In the genomic region with DNA sequence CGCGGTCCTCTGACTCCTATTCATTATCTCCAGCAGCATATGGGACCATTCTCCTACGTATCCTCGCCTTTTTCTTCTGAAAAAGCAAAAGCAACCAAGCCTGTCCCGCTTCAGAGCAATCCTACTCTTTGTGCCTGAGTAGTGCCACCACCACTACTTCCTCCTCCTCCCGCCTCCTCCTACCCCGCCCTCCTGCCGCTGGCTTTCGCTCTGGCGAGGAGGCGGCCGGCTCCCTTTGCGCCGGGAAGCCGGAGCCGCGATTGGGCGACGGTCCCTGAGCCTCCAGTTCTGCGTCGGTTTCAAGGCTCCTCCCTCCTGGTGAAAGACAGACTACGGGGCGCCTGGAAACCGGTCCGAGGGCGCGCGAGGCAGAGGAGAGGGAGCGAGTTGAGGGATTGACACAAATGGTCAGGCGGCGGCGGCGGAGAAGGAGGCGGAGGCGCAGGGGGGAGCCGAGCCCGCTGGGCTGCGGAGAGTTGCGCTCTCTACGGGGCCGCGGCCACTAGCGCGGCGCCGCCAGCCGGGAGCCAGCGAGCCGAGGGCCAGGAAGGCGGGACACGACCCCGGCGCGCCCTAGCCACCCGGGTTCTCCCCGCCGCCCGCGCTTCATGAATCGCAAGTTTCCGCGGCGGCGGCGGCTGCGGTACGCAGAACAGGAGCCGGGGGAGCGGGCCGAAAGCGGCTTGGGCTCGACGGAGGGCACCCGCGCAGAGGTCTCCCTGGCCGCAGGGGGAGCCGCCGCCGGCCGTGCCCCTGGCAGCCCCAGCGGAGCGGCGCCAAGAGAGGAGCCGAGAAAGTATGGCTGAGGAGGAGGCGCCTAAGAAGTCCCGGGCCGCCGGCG, we compare ENCODE assay signal across 1 cellular context.
TF ChIP-seq lines count a peak whose summit lies in the region.

A gene (plus strand): TSS at position 351 of the 841 bp plus-strand sequence. CDS start 448 bp downstream, at position 799.

TF ChIP-seq in HepG2, 621 proteins besides CTCF, POLR2A, EP300 and RAD21 (continued from another document and continues in another):
- TF ChIP-seq, protein P1, sequence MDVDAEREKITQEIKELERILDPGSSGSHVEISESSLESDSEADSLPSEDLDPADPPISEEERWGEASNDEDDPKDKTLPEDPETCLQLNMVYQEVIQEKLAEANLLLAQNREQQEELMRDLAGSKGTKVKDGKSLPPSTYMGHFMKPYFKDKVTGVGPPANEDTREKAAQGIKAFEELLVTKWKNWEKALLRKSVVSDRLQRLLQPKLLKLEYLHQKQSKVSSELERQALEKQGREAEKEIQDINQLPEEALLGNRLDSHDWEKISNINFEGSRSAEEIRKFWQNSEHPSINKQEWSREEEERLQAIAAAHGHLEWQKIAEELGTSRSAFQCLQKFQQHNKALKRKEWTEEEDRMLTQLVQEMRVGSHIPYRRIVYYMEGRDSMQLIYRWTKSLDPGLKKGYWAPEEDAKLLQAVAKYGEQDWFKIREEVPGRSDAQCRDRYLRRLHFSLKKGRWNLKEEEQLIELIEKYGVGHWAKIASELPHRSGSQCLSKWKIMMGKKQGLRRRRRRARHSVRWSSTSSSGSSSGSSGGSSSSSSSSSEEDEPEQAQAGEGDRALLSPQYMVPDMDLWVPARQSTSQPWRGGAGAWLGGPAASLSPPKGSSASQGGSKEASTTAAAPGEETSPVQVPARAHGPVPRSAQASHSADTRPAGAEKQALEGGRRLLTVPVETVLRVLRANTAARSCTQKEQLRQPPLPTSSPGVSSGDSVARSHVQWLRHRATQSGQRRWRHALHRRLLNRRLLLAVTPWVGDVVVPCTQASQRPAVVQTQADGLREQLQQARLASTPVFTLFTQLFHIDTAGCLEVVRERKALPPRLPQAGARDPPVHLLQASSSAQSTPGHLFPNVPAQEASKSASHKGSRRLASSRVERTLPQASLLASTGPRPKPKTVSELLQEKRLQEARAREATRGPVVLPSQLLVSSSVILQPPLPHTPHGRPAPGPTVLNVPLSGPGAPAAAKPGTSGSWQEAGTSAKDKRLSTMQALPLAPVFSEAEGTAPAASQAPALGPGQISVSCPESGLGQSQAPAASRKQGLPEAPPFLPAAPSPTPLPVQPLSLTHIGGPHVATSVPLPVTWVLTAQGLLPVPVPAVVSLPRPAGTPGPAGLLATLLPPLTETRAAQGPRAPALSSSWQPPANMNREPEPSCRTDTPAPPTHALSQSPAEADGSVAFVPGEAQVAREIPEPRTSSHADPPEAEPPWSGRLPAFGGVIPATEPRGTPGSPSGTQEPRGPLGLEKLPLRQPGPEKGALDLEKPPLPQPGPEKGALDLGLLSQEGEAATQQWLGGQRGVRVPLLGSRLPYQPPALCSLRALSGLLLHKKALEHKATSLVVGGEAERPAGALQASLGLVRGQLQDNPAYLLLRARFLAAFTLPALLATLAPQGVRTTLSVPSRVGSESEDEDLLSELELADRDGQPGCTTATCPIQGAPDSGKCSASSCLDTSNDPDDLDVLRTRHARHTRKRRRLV (CRISPR knock-in tag; IDR thresholded peaks at IDR 0.05) = no peak
- TF ChIP-seq ZNF678 (CRISPR knock-in tag; IDR thresholded peaks at IDR 0.05) = no peak
- TF ChIP-seq, protein P2, sequence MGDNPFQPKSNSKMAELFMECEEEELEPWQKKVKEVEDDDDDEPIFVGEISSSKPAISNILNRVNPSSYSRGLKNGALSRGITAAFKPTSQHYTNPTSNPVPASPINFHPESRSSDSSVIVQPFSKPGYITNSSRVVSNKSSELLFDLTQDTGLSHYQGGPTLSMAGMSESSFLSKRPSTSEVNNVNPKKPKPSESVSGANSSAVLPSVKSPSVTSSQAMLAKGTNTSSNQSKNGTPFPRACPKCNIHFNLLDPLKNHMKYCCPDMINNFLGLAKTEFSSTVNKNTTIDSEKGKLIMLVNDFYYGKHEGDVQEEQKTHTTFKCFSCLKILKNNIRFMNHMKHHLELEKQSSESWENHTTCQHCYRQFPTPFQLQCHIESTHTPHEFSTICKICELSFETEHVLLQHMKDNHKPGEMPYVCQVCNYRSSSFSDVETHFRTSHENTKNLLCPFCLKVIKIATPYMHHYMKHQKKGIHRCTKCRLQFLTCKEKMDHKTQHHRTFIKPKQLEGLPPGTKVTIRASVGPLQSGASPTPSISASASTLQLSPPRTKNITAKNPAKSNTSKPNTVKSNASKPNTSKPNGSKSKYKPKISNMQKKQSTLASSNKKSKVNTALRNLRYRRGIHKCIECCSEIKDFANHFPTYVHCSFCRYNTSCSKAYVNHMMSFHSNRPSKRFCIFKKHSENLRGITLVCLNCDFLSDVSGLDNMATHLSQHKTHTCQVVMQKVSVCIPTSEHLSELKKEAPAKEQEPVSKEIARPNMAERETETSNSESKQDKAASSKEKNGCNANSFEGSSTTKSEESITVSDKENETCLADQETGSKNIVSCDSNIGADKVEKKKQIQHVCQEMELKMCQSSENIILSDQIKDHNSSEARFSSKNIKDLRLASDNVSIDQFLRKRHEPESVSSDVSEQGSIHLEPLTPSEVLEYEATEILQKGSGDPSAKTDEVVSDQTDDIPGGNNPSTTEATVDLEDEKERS (CRISPR knock-in tag; IDR thresholded peaks at IDR 0.05) = peak; percentile 68; the same call in 1 of the 2 replicates
- TF ChIP-seq YY1 (IDR thresholded peaks at IDR 0.05; ENCODE audit: insufficient read depth, insufficient replicate concordance, low read depth, low read length) = peak; percentile 83
- no peak for TF ChIP-seq ZFP90 (CRISPR knock-in tag; IDR thresholded peaks at IDR 0.05; ENCODE audit: borderline replicate concordance)
- TF ChIP-seq, protein P3, sequence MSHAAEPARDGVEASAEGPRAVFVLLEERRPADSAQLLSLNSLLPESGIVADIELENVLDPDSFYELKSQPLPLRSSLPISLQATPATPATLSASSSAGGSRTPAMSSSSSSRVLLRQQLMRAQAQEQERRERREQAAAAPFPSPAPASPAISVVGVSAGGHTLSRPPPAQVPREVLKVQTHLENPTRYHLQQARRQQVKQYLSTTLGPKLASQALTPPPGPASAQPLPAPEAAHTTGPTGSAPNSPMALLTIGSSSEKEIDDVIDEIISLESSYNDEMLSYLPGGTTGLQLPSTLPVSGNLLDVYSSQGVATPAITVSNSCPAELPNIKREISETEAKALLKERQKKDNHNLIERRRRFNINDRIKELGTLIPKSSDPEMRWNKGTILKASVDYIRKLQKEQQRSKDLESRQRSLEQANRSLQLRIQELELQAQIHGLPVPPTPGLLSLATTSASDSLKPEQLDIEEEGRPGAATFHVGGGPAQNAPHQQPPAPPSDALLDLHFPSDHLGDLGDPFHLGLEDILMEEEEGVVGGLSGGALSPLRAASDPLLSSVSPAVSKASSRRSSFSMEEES (CRISPR knock-in tag; IDR thresholded peaks at IDR 0.05) = no peak
- 0 out of 2 replicates have a peak, but pooled peaks have one; percentile 43 for TF ChIP-seq KLF6 (CRISPR knock-in tag; IDR thresholded peaks at IDR 0.05)
- peak; percentile 76 for TF ChIP-seq ZNF607 (CRISPR knock-in tag; IDR thresholded peaks at IDR 0.05; ENCODE audit: borderline replicate concordance)
- TF ChIP-seq, protein P4, sequence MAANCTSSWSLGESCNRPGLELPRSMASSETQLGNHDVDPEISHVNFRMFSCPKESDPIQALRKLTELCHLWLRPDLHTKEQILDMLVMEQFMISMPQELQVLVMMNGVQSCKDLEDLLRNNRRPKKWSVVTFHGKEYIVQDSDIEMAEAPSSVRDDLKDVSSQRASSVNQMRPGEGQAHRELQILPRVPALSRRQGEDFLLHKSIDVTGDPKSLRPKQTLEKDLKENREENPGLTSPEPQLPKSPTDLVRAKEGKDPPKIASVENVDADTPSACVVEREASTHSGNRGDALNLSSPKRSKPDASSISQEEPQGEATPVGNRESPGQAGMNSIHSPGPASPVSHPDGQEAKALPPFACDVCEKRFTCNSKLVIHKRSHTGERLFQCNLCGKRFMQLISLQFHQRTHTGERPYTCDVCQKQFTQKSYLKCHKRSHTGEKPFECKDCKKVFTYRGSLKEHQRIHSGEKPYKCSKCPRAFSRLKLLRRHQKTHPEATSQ (CRISPR knock-in tag; IDR thresholded peaks at IDR 0.05; ENCODE audit: borderline replicate concordance) = peak; percentile 67; the same call in 1 of the 2 replicates
- no peak for TF ChIP-seq SAFB2 (CRISPR knock-in tag; IDR thresholded peaks at IDR 0.05; ENCODE audit: borderline replicate concordance, low read depth)
- TF ChIP-seq FOXA1 (IDR thresholded peaks at IDR 0.05) = no peak
- peak; percentile 24; the same call in 1 of the 2 replicates for TF ChIP-seq FOXA1 (CRISPR knock-in tag; IDR thresholded peaks at IDR 0.05)
- TF ChIP-seq, protein P5, sequence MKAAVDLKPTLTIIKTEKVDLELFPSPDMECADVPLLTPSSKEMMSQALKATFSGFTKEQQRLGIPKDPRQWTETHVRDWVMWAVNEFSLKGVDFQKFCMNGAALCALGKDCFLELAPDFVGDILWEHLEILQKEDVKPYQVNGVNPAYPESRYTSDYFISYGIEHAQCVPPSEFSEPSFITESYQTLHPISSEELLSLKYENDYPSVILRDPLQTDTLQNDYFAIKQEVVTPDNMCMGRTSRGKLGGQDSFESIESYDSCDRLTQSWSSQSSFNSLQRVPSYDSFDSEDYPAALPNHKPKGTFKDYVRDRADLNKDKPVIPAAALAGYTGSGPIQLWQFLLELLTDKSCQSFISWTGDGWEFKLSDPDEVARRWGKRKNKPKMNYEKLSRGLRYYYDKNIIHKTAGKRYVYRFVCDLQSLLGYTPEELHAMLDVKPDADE (CRISPR knock-in tag; IDR thresholded peaks at IDR 0.05) = no peak
- TF ChIP-seq ETV6 (CRISPR knock-in tag; conservative IDR thresholded peaks at IDR 0.05) = 0 out of 2 replicates have a peak, but pooled peaks have one; percentile 33
- no peak for TF ChIP-seq ZNF615 (CRISPR knock-in tag; IDR thresholded peaks at IDR 0.05; ENCODE audit: borderline replicate concordance)
- TF ChIP-seq ZNF569 (CRISPR knock-in tag; IDR thresholded peaks at IDR 0.05; ENCODE audit: borderline replicate concordance) = no peak
- peak; percentile 72; the same call in 1 of the 2 replicates for TF ChIP-seq REPIN1 (CRISPR knock-in tag; IDR thresholded peaks at IDR 0.05; ENCODE audit: borderline replicate concordance, low read depth)
- TF ChIP-seq ELF1 (CRISPR knock-in tag; IDR thresholded peaks at IDR 0.05) = peak; percentile 48
- TF ChIP-seq GABPB1 (CRISPR knock-in tag; IDR thresholded peaks at IDR 0.05) = peak; percentile 78
- TF ChIP-seq TP53 (CRISPR knock-in tag; conservative IDR thresholded peaks at IDR 0.05) = no peak
- TF ChIP-seq CHD4 (IDR thresholded peaks at IDR 0.05; ENCODE audit: borderline replicate concordance, low read length) = no peak
- TF ChIP-seq, protein P6, sequence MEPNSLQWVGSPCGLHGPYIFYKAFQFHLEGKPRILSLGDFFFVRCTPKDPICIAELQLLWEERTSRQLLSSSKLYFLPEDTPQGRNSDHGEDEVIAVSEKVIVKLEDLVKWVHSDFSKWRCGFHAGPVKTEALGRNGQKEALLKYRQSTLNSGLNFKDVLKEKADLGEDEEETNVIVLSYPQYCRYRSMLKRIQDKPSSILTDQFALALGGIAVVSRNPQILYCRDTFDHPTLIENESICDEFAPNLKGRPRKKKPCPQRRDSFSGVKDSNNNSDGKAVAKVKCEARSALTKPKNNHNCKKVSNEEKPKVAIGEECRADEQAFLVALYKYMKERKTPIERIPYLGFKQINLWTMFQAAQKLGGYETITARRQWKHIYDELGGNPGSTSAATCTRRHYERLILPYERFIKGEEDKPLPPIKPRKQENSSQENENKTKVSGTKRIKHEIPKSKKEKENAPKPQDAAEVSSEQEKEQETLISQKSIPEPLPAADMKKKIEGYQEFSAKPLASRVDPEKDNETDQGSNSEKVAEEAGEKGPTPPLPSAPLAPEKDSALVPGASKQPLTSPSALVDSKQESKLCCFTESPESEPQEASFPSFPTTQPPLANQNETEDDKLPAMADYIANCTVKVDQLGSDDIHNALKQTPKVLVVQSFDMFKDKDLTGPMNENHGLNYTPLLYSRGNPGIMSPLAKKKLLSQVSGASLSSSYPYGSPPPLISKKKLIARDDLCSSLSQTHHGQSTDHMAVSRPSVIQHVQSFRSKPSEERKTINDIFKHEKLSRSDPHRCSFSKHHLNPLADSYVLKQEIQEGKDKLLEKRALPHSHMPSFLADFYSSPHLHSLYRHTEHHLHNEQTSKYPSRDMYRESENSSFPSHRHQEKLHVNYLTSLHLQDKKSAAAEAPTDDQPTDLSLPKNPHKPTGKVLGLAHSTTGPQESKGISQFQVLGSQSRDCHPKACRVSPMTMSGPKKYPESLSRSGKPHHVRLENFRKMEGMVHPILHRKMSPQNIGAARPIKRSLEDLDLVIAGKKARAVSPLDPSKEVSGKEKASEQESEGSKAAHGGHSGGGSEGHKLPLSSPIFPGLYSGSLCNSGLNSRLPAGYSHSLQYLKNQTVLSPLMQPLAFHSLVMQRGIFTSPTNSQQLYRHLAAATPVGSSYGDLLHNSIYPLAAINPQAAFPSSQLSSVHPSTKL (CRISPR knock-in tag; IDR thresholded peaks at IDR 0.05) = peak; percentile 57
- TF ChIP-seq, protein P7, sequence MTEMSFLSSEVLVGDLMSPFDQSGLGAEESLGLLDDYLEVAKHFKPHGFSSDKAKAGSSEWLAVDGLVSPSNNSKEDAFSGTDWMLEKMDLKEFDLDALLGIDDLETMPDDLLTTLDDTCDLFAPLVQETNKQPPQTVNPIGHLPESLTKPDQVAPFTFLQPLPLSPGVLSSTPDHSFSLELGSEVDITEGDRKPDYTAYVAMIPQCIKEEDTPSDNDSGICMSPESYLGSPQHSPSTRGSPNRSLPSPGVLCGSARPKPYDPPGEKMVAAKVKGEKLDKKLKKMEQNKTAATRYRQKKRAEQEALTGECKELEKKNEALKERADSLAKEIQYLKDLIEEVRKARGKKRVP (CRISPR knock-in tag; IDR thresholded peaks at IDR 0.05) = 0 out of 4 replicates have a peak, but pooled peaks of 1 of the 2 experiments have one; percentile 45
- peak; percentile 75 for TF ChIP-seq U2AF1 (optimal IDR thresholded peaks at IDR 0.05; ENCODE audit: low read depth, low read length)
- TF ChIP-seq MTF2 (CRISPR knock-in tag; IDR thresholded peaks at IDR 0.05; ENCODE audit: borderline replicate concordance) = 0 out of 2 replicates have a peak, but pooled peaks have one; percentile 60
- TF ChIP-seq ZNF644 (CRISPR knock-in tag; IDR thresholded peaks at IDR 0.05; ENCODE audit: low read depth) = 0 out of 2 replicates have a peak, but pooled peaks have one; percentile 40
- peak; percentile 53 for TF ChIP-seq FOXA3 (CRISPR knock-in tag; IDR thresholded peaks at IDR 0.05)
- no peak for TF ChIP-seq ZNF326 (CRISPR knock-in tag; IDR thresholded peaks at IDR 0.05; ENCODE audit: borderline replicate concordance)
- TF ChIP-seq LCORL (IDR thresholded peaks at IDR 0.05) = no peak
- peak; percentile 37; the same call in 1 of the 2 replicates for TF ChIP-seq LCORL (CRISPR knock-in tag; IDR thresholded peaks at IDR 0.05)
- TF ChIP-seq, protein P8, sequence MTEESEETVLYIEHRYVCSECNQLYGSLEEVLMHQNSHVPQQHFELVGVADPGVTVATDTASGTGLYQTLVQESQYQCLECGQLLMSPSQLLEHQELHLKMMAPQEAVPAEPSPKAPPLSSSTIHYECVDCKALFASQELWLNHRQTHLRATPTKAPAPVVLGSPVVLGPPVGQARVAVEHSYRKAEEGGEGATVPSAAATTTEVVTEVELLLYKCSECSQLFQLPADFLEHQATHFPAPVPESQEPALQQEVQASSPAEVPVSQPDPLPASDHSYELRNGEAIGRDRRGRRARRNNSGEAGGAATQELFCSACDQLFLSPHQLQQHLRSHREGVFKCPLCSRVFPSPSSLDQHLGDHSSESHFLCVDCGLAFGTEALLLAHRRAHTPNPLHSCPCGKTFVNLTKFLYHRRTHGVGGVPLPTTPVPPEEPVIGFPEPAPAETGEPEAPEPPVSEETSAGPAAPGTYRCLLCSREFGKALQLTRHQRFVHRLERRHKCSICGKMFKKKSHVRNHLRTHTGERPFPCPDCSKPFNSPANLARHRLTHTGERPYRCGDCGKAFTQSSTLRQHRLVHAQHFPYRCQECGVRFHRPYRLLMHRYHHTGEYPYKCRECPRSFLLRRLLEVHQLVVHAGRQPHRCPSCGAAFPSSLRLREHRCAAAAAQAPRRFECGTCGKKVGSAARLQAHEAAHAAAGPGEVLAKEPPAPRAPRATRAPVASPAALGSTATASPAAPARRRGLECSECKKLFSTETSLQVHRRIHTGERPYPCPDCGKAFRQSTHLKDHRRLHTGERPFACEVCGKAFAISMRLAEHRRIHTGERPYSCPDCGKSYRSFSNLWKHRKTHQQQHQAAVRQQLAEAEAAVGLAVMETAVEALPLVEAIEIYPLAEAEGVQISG (CRISPR knock-in tag; IDR thresholded peaks at IDR 0.05) = peak; percentile 29; the same call in 1 of the 2 replicates
- TF ChIP-seq ZNF788 (CRISPR knock-in tag; IDR thresholded peaks at IDR 0.05; ENCODE audit: borderline replicate concordance) = peak; percentile 77; the same call in 1 of the 2 replicates
